ENCODE assay signal across 17 cellular contexts in the genomic region with DNA sequence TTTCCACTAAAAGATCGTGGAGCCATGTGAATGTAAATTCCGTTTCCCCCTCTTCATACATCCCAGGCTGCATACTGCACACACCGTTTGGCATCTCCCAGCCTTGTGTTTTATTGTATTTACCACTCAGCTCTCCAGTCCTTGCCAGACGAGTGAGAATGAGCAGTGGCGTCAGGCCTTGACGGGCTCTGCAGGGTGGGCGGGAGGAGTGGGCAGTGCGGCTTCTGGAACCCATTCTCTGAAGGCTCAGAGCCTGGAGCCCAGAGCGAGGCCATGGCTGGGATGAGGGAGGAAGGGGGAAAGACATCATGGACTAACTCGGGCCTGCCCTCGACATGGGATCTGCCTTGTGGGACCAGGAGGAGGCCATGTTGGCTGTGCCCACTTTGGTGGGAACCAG. TPM values are rescaled to one million over a fixed set of nuclear protein-coding genes. Genes with fewer than 3 reads are reported as not detected.
DNase-seq lines count a peak whose midpoint lies in the region; ATAC-seq and TF ChIP-seq lines count a peak whose summit lies in the region.
"Had no signal": no experiment of that assay in that cellular context is flagged by ENCODE, and none has a peak within 500 bp of the region (broad histone marks: within the 10 kb centered on the region; RNA-seq: fewer than 3 reads in every experiment).

No MANE protein-coding gene starts in this region.

- DNase-seq in DMS79 treated with DMSO at 0.1 percent for 48 hours (lab: John Stamatoyannopoulos, UW) (peak; percentile 55), NCI-H69 (lab: John Stamatoyannopoulos, UW) (peak; percentile 50), glutamatergic neuron (no peak), gastrocnemius medialis (no peak), HEK293T (ENCODE audit: extremely low spot score) (no peak), colonic mucosa (no peak)
- DNase-seq: activated CD8-positive, alpha-beta T cell treated with anti-CD3 and anti-CD28 coated beads, Interleukin-2, amount 10 ng/mL, durations not matched to agents 7 days and 5 days; KBM-7; NCI-H1436 treated with DMSO at 0.1 percent for 48 hours; NCI-H524 treated with DMSO at 0.1 percent for 48 hours; pancreas; stimulated activated naive CD8-positive, alpha-beta T cell treated with anti-CD3 and anti-CD28 coated beads, Interleukin-15, amount 100 ng/mL, for 72 hours had no signal

- H3K4me3 ChIP-seq in gastrocnemius medialis: no peak overlapping the region
- no peak overlapping the region for H3K4me3 ChIP-seq in colonic mucosa
- H3K4me3 ChIP-seq: coronary artery, pancreas had no signal

- H3K36me3 ChIP-seq in gastrocnemius medialis: no peaks in the 10 kb centered on the region
- H3K36me3 ChIP-seq in colonic mucosa: no peaks in the 10 kb centered on the region
- H3K36me3 ChIP-seq: pancreas had no signal

- CTCF ChIA-PET in HEK293T (lab: Yijun Ruan, JAX): interaction anchor here (0.7 kb wide), 1 partner anchor 388 kb away, joined by 3 read pairs; no protein-coding TSS in a partner anchor

- intact Hi-C loops in gastrocnemius medialis (cut with DNase I; ENCODE audit: low total_unique reads): no loop called here
- intact Hi-C loops in colonic mucosa (cut with DNase I): no loop called here

- TF ChIP-seq POLR2A in gastrocnemius medialis (IDR thresholded peaks at IDR 0.05): no peak

- POLR2A ChIA-PET in HEK293T (lab: Yijun Ruan, JAX): interaction anchor here (1.4 kb wide), 1 partner anchor 23 kb away, joined by 4 read pairs; no protein-coding TSS in a partner anchor

- H3K4me1 ChIP-seq in gastrocnemius medialis (peaks cover 40 to 51% of the 10 kb centered on the region in 2 donors), colonic mucosa (no peaks in the 10 kb centered on the region)
- H3K4me1 ChIP-seq: pancreas had no signal

- peak overlapping the region; percentile 78 to 88 (median 81) for H3K27ac ChIP-seq in gastrocnemius medialis
- H3K27ac ChIP-seq in colonic mucosa: no peak overlapping the region
- H3K27ac ChIP-seq: pancreas had no signal

- H3K9me3 Mint-ChIP-seq in glutamatergic neuron (ENCODE audit: unreplicated experiment): peaks cover 15% of the 10 kb centered on the region
- H3K9me3 Mint-ChIP-seq: activated T-helper 17 cell treated with anti-CD3 and anti-CD28 coated beads, Interleukin-2, amount 50 U/mL, for 72 hours; stimulated activated naive CD8-positive, alpha-beta T cell treated with anti-CD3 and anti-CD28 coated beads, Interleukin-15, amount 100 ng/mL, for 72 hours had no signal

- no peak for ATAC-seq in gastrocnemius medialis
- ATAC-seq in GM18909 (IDR thresholded peaks at IDR 0.05; ENCODE audit: poor library complexity, unreplicated experiment): no peak
- ATAC-seq: activated CD8-positive, alpha-beta T cell treated with anti-CD3 and anti-CD28 coated beads, Interleukin-2, amount 10 ng/mL, durations not matched to agents 7 days and 5 days; activated T-helper 17 cell treated with anti-CD3 and anti-CD28 coated beads, Interleukin-2, amount 50 U/mL, for 72 hours; Panc1; stimulated activated naive CD8-positive, alpha-beta T cell treated with anti-CD3 and anti-CD28 coated beads, Interleukin-15, amount 100 ng/mL, for 72 hours had no signal

- H3K9me3 ChIP-seq in gastrocnemius medialis (no peaks in the 10 kb centered on the region), colonic mucosa (no peaks in the 10 kb centered on the region)
- H3K9me3 ChIP-seq: pancreas had no signal

- TF ChIP-seq CTCF in glutamatergic neuron (IDR thresholded peaks at IDR 0.05; ENCODE audit: partially characterized antibody, unreplicated experiment): no peak
- TF ChIP-seq CTCF in gastrocnemius medialis (IDR thresholded peaks at IDR 0.05 in 4 of 5, conservative IDR thresholded peaks at IDR 0.05 in 1 of 5): no peak
- no peak for TF ChIP-seq CTCF in colonic mucosa (IDR thresholded peaks at IDR 0.05)

- H3K27me3 ChIP-seq in gastrocnemius medialis (no peaks in the 10 kb centered on the region), colonic mucosa (no peaks in the 10 kb centered on the region)
- H3K27me3 ChIP-seq: pancreas had no signal

- in situ Hi-C loops in gastrocnemius medialis (cut with MboI; ENCODE audit: low sequenced_read_pairs in 4 of 4): no loop called here

- H3K4me3 Mint-ChIP-seq in glutamatergic neuron (ENCODE audit: unreplicated experiment): no peak overlapping the region
- H3K4me3 Mint-ChIP-seq: activated CD8-positive, alpha-beta T cell treated with anti-CD3 and anti-CD28 coated beads, Interleukin-2, amount 10 ng/mL, durations not matched to agents 7 days and 5 days; activated T-helper 17 cell treated with anti-CD3 and anti-CD28 coated beads, Interleukin-2, amount 50 U/mL, for 72 hours; B cell; stimulated activated naive CD8-positive, alpha-beta T cell treated with anti-CD3 and anti-CD28 coated beads, Interleukin-15, amount 100 ng/mL, for 72 hours had no signal

- H3K27ac Mint-ChIP-seq in glutamatergic neuron (ENCODE audit: unreplicated experiment): peak overlapping the region; percentile 68
- H3K27ac Mint-ChIP-seq: activated CD8-positive, alpha-beta T cell treated with anti-CD3 and anti-CD28 coated beads, Interleukin-2, amount 10 ng/mL, durations not matched to agents 7 days and 5 days; activated T-helper 17 cell treated with anti-CD3 and anti-CD28 coated beads, Interleukin-2, amount 50 U/mL, for 72 hours; B cell had no signal

- peaks cover 24% of the 10 kb centered on the region for H3K4me1 Mint-ChIP-seq in glutamatergic neuron (ENCODE audit: low read depth, unreplicated experiment)

- peaks cover under 1% of the 10 kb centered on the region for H3K27me3 Mint-ChIP-seq in glutamatergic neuron (ENCODE audit: unreplicated experiment)
- H3K27me3 Mint-ChIP-seq: activated T-helper 17 cell treated with anti-CD3 and anti-CD28 coated beads, Interleukin-2, amount 50 U/mL, for 72 hours; B cell; stimulated activated naive CD8-positive, alpha-beta T cell treated with anti-CD3 and anti-CD28 coated beads, Interleukin-15, amount 100 ng/mL, for 72 hours had no signal

- no peaks in the 10 kb centered on the region for H3K36me3 Mint-ChIP-seq in glutamatergic neuron (ENCODE audit: unreplicated experiment)

- H3K9ac ChIP-seq in colonic mucosa (ENCODE audit: low read depth in 2 of 2, low read length in 2 of 2): no peak overlapping the region

TF ChIP-seq in HEK293T, 16 proteins besides CTCF, POLR2A, EP300 and RAD21:
- TF ChIP-seq LEF1 (IDR thresholded peaks at IDR 0.05; ENCODE audit: borderline replicate concordance) (no peak), FOXK2 (IDR thresholded peaks at IDR 0.05) (no peak), L3MBTL2 (conservative IDR thresholded peaks at IDR 0.05) (no peak), ELF4 (IDR thresholded peaks at IDR 0.05) (no peak), SP1 (IDR thresholded peaks at IDR 0.05) (no peak), CTBP1 (IDR thresholded peaks at IDR 0.05; ENCODE audit: borderline replicate concordance) (no peak), HDGF (IDR thresholded peaks at IDR 0.05; ENCODE audit: borderline replicate concordance) (no peak), TARDBP (IDR thresholded peaks at IDR 0.05) (no peak), BHLHE40 (IDR thresholded peaks at IDR 0.05; ENCODE audit: borderline replicate concordance) (no peak), ZNF384 (IDR thresholded peaks at IDR 0.05) (no peak), NFRKB (IDR thresholded peaks at IDR 0.05) (no peak), FOXM1 (IDR thresholded peaks at IDR 0.05; ENCODE audit: borderline replicate concordance) (no peak), ARNT (IDR thresholded peaks at IDR 0.05) (no peak), SUZ12 (IDR thresholded peaks at IDR 0.05) (no peak), FOXA1 (IDR thresholded peaks at IDR 0.05) (no peak)
- TF ChIP-seq, protein P1, sequence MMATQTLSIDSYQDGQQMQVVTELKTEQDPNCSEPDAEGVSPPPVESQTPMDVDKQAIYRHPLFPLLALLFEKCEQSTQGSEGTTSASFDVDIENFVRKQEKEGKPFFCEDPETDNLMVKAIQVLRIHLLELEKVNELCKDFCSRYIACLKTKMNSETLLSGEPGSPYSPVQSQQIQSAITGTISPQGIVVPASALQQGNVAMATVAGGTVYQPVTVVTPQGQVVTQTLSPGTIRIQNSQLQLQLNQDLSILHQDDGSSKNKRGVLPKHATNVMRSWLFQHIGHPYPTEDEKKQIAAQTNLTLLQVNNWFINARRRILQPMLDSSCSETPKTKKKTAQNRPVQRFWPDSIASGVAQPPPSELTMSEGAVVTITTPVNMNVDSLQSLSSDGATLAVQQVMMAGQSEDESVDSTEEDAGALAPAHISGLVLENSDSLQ (IDR thresholded peaks at IDR 0.05): no peak

RNA-seq across cellular contexts. Expression of a gene that starts 25.1 kb away (rescaled TPM):
- total RNA-seq in glutamatergic neuron (ENCODE audit: unreplicated experiment) (55.5 TPM), gastrocnemius medialis (10 to 100 TPM in 3 of 4 donors, 1 to 10 TPM in 1; 8.4 to 35.2 (median 28.7) TPM), colonic mucosa (10 to 100 TPM; 11.7 to 13.4 TPM)

Comparison
In these comparisons a context has a peak if more than half of its experiments do, and no peak if none do; other contexts are left out.
1. DNase-seq: peak in DMS79 treated with DMSO at 0.1 percent for 48 hours (single experiment) and NCI-H69 (single experiment); none in glutamatergic neuron (single experiment), gastrocnemius medialis (0 of 2), HEK293T (single experiment) and colonic mucosa (single experiment).